In genomic region chr2:209423562-209424541, GRCh38 we compare ENCODE assay signal across 9 cellular contexts. TPM values are rescaled to one million over a fixed set of nuclear protein-coding genes. Genes with fewer than 3 reads are reported as not detected.
DNase-seq lines count a peak whose midpoint lies in the region; ATAC-seq and TF ChIP-seq lines count a peak whose summit lies in the region.
"Had no signal": no experiment of that assay in that cellular context is flagged by ENCODE, and none has a peak within 500 bp of the region (broad histone marks: within the 10 kb centered on the region; RNA-seq: fewer than 3 reads in every experiment).

A gene with protein sequence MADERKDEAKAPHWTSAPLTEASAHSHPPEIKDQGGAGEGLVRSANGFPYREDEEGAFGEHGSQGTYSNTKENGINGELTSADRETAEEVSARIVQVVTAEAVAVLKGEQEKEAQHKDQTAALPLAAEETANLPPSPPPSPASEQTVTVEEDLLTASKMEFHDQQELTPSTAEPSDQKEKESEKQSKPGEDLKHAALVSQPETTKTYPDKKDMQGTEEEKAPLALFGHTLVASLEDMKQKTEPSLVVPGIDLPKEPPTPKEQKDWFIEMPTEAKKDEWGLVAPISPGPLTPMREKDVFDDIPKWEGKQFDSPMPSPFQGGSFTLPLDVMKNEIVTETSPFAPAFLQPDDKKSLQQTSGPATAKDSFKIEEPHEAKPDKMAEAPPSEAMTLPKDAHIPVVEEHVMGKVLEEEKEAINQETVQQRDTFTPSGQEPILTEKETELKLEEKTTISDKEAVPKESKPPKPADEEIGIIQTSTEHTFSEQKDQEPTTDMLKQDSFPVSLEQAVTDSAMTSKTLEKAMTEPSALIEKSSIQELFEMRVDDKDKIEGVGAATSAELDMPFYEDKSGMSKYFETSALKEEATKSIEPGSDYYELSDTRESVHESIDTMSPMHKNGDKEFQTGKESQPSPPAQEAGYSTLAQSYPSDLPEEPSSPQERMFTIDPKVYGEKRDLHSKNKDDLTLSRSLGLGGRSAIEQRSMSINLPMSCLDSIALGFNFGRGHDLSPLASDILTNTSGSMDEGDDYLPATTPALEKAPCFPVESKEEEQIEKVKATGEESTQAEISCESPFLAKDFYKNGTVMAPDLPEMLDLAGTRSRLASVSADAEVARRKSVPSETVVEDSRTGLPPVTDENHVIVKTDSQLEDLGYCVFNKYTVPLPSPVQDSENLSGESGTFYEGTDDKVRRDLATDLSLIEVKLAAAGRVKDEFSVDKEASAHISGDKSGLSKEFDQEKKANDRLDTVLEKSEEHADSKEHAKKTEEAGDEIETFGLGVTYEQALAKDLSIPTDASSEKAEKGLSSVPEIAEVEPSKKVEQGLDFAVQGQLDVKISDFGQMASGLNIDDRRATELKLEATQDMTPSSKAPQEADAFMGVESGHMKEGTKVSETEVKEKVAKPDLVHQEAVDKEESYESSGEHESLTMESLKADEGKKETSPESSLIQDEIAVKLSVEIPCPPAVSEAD (N-terminal part only) (plus strand): TSS chr2:209424047. CDS start chr2:209653171, 229,124 bp downstream.

- H3K9me2 ChIP-seq in PC-9 (ENCODE audit: insufficient read depth), result no peaks in the 10 kb centered on the region

- no peaks in the 10 kb centered on the region for H4K20me1 ChIP-seq in PC-9 (ENCODE audit: insufficient read depth)

- no peaks in the 10 kb centered on the region for H3K9me3 ChIP-seq in PC-9 (ENCODE audit: insufficient read depth, low read depth)
- no peaks in the 10 kb centered on the region for H3K9me3 ChIP-seq in naive thymus-derived CD4-positive, alpha-beta T cell (ENCODE audit: control insufficient read depth in 2 of 3, low read length in 3 of 3)
- H3K9me3 ChIP-seq: neutrophil had no signal

- peaks cover 12 to 21% (median 18%) of the 10 kb centered on the region in 3 donors for H3K4me1 Mint-ChIP-seq in IgD-negative memory B cell
- H3K4me1 Mint-ChIP-seq in naive thymus-derived CD4-positive, alpha-beta T cell, result peaks cover 9 to 24% (median 19%) of the 10 kb centered on the region in 7 donors

- CTCF ChIA-PET in PC-9 (lab: Charles Lee), result interaction anchor here (0.6 to 2.1 kb wide), 7 partner anchors 50 to 537 kb away, joined by 3 to 11 read pairs (median 4); no protein-coding TSS in a partner anchor
- CTCF ChIA-PET in naive thymus-derived CD4-positive, alpha-beta T cell (lab: Charles Lee), result no interaction called here

- peak within 1 kb of the TSS; percentile 83 for H3K27ac ChIP-seq in PC-9
- H3K27ac ChIP-seq in naive thymus-derived CD4-positive, alpha-beta T cell (ENCODE audit: low read depth, low read length), result no peak within 1 kb of the TSS
- H3K27ac ChIP-seq: neutrophil had no signal

- BruUV-seq in PC-9 (replicated peaks; lab: Mats Ljungman, UMichigan), result no TSS peak

- peak; percentile 29 for DNase-seq in DMS114 treated with DMSO at 0.1 percent for 48 hours (lab: John Stamatoyannopoulos, UW; ENCODE audit: unreplicated experiment)
- peak; percentile 50 to 88 for DNase-seq in PC-9
- DNase-seq in activated T-helper 1 cell treated with anti-CD3 and anti-CD28 coated beads, Interleukin-2, amount 50 U/mL, for 16 hours (ENCODE audit: low read depth in 1 of 2, low spot score in 1 of 2), result peak; percentile 3 to 24
- peak; percentile 78 for DNase-seq in fibroblast of gingiva (ENCODE audit: low read depth)
- DNase-seq in naive thymus-derived CD4-positive, alpha-beta T cell, result peak; percentile 22 to 83 (median 48)
- peak; percentile 25 for DNase-seq in stimulated activated naive CD4-positive, alpha-beta T cell treated with Interleukin-2 at 50 U/mL for 16 hours (lab: John Stamatoyannopoulos, UW)

- no peaks in the 10 kb centered on the region for H3K79me2 ChIP-seq in PC-9 (ENCODE audit: low read depth)

- H3K4me1 ChIP-seq in PC-9 (replicated peaks; ENCODE audit: insufficient read depth), result peaks cover 19% of the 10 kb centered on the region
- no peaks in the 10 kb centered on the region for H3K4me1 ChIP-seq in naive thymus-derived CD4-positive, alpha-beta T cell (ENCODE audit: control insufficient read depth in 2 of 2, insufficient read depth in 2 of 2, low read length in 2 of 2)

- peak within 1 kb of the TSS; percentile 86 for H3K4me2 ChIP-seq in PC-9

- TF ChIP-seq CTCF in PC-9 (conservative IDR thresholded peaks at IDR 0.05), result peak; percentile 36; the same call in 1 of the 2 replicates

- H3K27ac Mint-ChIP-seq in IgD-negative memory B cell, result peak within 1 kb of the TSS in 1 of 3 donors; percentile 3
- H3K27ac Mint-ChIP-seq in naive thymus-derived CD4-positive, alpha-beta T cell, result peak within 1 kb of the TSS in 3 of 9 donors; percentile 4 to 30 (median 5)

- no peaks in the 10 kb centered on the region for H3F3A ChIP-seq in PC-9 (ENCODE audit: insufficient read depth, low read depth)

- intact Hi-C loops in PC-9 (cut with micrococcal nuclease; ENCODE audit: unreplicated experiment), result loop anchor here (1.0 to 5.0 kb wide), 6 partner anchors 42 to 777 kb away; no protein-coding TSS in a partner anchor
- intact Hi-C loops in naive thymus-derived CD4-positive, alpha-beta T cell (cut with micrococcal nuclease), result loop anchor here (2.0 to 10.0 kb wide), 3 partner anchors 131 to 1029 kb away; partner anchors contain the start of gene KANSL1L (in 2 of the 2)

- peak; percentile 99 for ATAC-seq in GM21723 (IDR thresholded peaks at IDR 0.05; ENCODE audit: unreplicated experiment)
- ATAC-seq in naive thymus-derived CD4-positive, alpha-beta T cell, result peak; percentile 95

- H3K36me3 Mint-ChIP-seq in IgD-negative memory B cell, result no peaks in the 10 kb centered on the region
- H3K36me3 Mint-ChIP-seq in naive thymus-derived CD4-positive, alpha-beta T cell, result peaks cover 0 to 3% (median 0%) of the 10 kb centered on the region in 5 donors

- H3K36me3 ChIP-seq in PC-9 (ENCODE audit: low read depth), result no peaks in the 10 kb centered on the region
- H3K36me3 ChIP-seq in naive thymus-derived CD4-positive, alpha-beta T cell (ENCODE audit: control insufficient read depth in 2 of 3, insufficient read depth in 3 of 3, low read length in 3 of 3), result no peaks in the 10 kb centered on the region
- H3K36me3 ChIP-seq: neutrophil had no signal

- peaks cover 6% of the 10 kb centered on the region for H3K27me3 Mint-ChIP-seq in IgD-negative memory B cell
- peaks cover 36 to 73% (median 43%) of the 10 kb centered on the region in 5 donors for H3K27me3 Mint-ChIP-seq in naive thymus-derived CD4-positive, alpha-beta T cell

- H3K4me3 ChIP-seq in PC-9, result peak within 1 kb of the TSS; percentile 93
- peak within 1 kb of the TSS; percentile 11 for H3K4me3 ChIP-seq in naive thymus-derived CD4-positive, alpha-beta T cell (ENCODE audit: low read length)

- no peaks in the 10 kb centered on the region for H3K9me3 Mint-ChIP-seq in IgD-negative memory B cell
- H3K9me3 Mint-ChIP-seq in naive thymus-derived CD4-positive, alpha-beta T cell, result peaks cover 0 to 6% (median 0%) of the 10 kb centered on the region in 11 donors

- H3K4me3 Mint-ChIP-seq in IgD-negative memory B cell, result peak within 1 kb of the TSS; percentile 79 to 96 (median 90)
- H3K4me3 Mint-ChIP-seq in naive thymus-derived CD4-positive, alpha-beta T cell, result peak within 1 kb of the TSS; percentile 69 to 85 (median 80)

- H3K27me3 ChIP-seq in PC-9 (ENCODE audit: insufficient read depth, low read depth), result no peaks in the 10 kb centered on the region
- H3K27me3 ChIP-seq in naive thymus-derived CD4-positive, alpha-beta T cell (ENCODE audit: control insufficient read depth in 2 of 2, insufficient read depth in 2 of 2, low read length in 2 of 2), result no peaks in the 10 kb centered on the region

- peak within 1 kb of the TSS; percentile 95 for H2AFZ ChIP-seq in PC-9

- POLR2A ChIA-PET in PC-9 (lab: Charles Lee; ENCODE audit: unreplicated experiment), result interaction anchor here (0.6 to 0.7 kb wide), 7 partner anchors 40 to 1258 kb away, joined by 3 to 9 read pairs (median 3); no protein-coding TSS in a partner anchor
- POLR2A ChIA-PET in naive thymus-derived CD4-positive, alpha-beta T cell (lab: Charles Lee), result no interaction called here

RNA-seq across cellular contexts. Expression of the gene that starts here (rescaled TPM):
- polyA plus RNA-seq in IgD-negative memory B cell, result 3.4 TPM
- 67.7 and 71.1 TPM in 2 replicates for total RNA-seq in PC-9 (2021)
- under 1 TPM in 2 of 5 experiments, not detected in 3; 0.38 to 0.89 TPM for total RNA-seq in naive thymus-derived CD4-positive, alpha-beta T cell
- under 1 TPM; 0.45 to 0.48 TPM for polyA plus RNA-seq in naive thymus-derived CD4-positive, alpha-beta T cell

Comparison
In these comparisons a context has a peak if more than half of its experiments do, and no peak if none do; other contexts are left out.
1. RNA of the gene that starts here (total RNA-seq): 67.7 to 71.1 TPM in PC-9; 0.38 to 0.89 TPM in naive thymus-derived CD4-positive, alpha-beta T cell; every median in the first group is over 10 times any median in the second.
2. Peak in DNase-seq, ATAC-seq and H3K4me3 ChIP-seq in naive thymus-derived CD4-positive, alpha-beta T cell; RNA of the gene not detected or under 1 TPM.
3. DNase-seq: peak in every context shown above with its lines; median percentile 78 in fibroblast of gingiva; 69 in PC-9; 48 in naive thymus-derived CD4-positive, alpha-beta T cell; 29 in DMS114 treated with DMSO at 0.1 percent for 48 hours; 25 in stimulated activated naive CD4-positive, alpha-beta T cell treated with Interleukin-2 at 50 U/mL for 16 hours; 14 in activated T-helper 1 cell treated with anti-CD3 and anti-CD28 coated beads, Interleukin-2, amount 50 U/mL, for 16 hours.